1 cellular context compared by ENCODE assay signal in the genomic region with DNA sequence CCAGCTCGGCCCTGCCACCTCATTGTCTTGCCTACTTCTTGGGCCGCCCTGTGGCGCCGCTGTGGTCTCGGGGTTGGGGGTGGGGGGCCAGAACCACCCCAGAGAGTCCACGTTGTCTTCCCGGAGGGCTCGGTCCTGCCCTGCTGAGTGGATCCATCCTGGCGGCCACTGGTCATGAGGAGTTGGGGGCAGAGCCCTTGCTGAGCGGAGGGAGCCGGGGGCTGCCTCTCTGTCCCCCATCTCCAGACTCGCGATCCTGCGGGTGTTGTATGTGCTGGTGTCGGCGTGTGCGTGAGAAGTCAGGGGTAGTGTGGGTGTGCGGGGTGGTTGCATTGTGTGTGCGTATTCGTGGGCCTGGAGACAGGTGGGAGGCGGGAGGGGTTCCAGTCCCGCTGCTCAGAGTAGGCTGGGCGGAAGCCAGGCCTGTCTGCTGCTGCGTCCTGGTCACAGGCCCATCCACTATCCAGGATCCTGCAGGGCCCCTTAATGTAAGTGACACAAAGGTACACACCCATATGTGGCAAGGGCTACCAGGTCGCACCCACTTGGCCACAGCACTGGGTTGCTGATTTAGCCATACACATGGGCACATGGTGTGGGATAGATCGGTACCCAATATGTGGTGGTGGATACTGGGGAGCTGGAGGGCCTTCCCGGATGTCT.
TF ChIP-seq lines count a peak whose summit lies in the region.

No MANE protein-coding gene starts in this region.

TF ChIP-seq in H1, 55 proteins besides CTCF, POLR2A, EP300 and RAD21 (continued from another document):
- TF ChIP-seq, protein P1, sequence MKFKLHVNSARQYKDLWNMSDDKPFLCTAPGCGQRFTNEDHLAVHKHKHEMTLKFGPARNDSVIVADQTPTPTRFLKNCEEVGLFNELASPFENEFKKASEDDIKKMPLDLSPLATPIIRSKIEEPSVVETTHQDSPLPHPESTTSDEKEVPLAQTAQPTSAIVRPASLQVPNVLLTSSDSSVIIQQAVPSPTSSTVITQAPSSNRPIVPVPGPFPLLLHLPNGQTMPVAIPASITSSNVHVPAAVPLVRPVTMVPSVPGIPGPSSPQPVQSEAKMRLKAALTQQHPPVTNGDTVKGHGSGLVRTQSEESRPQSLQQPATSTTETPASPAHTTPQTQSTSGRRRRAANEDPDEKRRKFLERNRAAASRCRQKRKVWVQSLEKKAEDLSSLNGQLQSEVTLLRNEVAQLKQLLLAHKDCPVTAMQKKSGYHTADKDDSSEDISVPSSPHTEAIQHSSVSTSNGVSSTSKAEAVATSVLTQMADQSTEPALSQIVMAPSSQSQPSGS (IDR thresholded peaks at IDR 0.05; ENCODE audit: low read length): no peak
- TF ChIP-seq ASH2L (IDR thresholded peaks at IDR 0.05; ENCODE audit: low read length) (no peak), GTF2F1 (IDR thresholded peaks at IDR 0.05; ENCODE audit: borderline replicate concordance, low read depth, low read length) (no peak), HDAC2 (IDR thresholded peaks at IDR 0.05; ENCODE audit: borderline replicate concordance in 1 of 2, low read depth in 2 of 2, low read length in 2 of 2) (no peak), HDAC6 (IDR thresholded peaks at IDR 0.05; ENCODE audit: low read depth, low read length) (no peak), SIN3A (conservative IDR thresholded peaks at IDR 0.05 in 1 of 2, IDR thresholded peaks at IDR 0.05 in 1 of 2; ENCODE audit: low read depth in 1 of 2, low read length in 2 of 2) (no peak), RBBP5 (IDR thresholded peaks at IDR 0.05; ENCODE audit: borderline replicate concordance, low read depth, low read length) (no peak), KDM4A (IDR thresholded peaks at IDR 0.05; ENCODE audit: low read depth, low read length, severe bottlenecking) (no peak)
- TF ChIP-seq, protein P2, sequence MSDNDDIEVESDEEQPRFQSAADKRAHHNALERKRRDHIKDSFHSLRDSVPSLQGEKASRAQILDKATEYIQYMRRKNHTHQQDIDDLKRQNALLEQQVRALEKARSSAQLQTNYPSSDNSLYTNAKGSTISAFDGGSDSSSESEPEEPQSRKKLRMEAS (IDR thresholded peaks at IDR 0.05): no peak
- TF ChIP-seq, protein P3, sequence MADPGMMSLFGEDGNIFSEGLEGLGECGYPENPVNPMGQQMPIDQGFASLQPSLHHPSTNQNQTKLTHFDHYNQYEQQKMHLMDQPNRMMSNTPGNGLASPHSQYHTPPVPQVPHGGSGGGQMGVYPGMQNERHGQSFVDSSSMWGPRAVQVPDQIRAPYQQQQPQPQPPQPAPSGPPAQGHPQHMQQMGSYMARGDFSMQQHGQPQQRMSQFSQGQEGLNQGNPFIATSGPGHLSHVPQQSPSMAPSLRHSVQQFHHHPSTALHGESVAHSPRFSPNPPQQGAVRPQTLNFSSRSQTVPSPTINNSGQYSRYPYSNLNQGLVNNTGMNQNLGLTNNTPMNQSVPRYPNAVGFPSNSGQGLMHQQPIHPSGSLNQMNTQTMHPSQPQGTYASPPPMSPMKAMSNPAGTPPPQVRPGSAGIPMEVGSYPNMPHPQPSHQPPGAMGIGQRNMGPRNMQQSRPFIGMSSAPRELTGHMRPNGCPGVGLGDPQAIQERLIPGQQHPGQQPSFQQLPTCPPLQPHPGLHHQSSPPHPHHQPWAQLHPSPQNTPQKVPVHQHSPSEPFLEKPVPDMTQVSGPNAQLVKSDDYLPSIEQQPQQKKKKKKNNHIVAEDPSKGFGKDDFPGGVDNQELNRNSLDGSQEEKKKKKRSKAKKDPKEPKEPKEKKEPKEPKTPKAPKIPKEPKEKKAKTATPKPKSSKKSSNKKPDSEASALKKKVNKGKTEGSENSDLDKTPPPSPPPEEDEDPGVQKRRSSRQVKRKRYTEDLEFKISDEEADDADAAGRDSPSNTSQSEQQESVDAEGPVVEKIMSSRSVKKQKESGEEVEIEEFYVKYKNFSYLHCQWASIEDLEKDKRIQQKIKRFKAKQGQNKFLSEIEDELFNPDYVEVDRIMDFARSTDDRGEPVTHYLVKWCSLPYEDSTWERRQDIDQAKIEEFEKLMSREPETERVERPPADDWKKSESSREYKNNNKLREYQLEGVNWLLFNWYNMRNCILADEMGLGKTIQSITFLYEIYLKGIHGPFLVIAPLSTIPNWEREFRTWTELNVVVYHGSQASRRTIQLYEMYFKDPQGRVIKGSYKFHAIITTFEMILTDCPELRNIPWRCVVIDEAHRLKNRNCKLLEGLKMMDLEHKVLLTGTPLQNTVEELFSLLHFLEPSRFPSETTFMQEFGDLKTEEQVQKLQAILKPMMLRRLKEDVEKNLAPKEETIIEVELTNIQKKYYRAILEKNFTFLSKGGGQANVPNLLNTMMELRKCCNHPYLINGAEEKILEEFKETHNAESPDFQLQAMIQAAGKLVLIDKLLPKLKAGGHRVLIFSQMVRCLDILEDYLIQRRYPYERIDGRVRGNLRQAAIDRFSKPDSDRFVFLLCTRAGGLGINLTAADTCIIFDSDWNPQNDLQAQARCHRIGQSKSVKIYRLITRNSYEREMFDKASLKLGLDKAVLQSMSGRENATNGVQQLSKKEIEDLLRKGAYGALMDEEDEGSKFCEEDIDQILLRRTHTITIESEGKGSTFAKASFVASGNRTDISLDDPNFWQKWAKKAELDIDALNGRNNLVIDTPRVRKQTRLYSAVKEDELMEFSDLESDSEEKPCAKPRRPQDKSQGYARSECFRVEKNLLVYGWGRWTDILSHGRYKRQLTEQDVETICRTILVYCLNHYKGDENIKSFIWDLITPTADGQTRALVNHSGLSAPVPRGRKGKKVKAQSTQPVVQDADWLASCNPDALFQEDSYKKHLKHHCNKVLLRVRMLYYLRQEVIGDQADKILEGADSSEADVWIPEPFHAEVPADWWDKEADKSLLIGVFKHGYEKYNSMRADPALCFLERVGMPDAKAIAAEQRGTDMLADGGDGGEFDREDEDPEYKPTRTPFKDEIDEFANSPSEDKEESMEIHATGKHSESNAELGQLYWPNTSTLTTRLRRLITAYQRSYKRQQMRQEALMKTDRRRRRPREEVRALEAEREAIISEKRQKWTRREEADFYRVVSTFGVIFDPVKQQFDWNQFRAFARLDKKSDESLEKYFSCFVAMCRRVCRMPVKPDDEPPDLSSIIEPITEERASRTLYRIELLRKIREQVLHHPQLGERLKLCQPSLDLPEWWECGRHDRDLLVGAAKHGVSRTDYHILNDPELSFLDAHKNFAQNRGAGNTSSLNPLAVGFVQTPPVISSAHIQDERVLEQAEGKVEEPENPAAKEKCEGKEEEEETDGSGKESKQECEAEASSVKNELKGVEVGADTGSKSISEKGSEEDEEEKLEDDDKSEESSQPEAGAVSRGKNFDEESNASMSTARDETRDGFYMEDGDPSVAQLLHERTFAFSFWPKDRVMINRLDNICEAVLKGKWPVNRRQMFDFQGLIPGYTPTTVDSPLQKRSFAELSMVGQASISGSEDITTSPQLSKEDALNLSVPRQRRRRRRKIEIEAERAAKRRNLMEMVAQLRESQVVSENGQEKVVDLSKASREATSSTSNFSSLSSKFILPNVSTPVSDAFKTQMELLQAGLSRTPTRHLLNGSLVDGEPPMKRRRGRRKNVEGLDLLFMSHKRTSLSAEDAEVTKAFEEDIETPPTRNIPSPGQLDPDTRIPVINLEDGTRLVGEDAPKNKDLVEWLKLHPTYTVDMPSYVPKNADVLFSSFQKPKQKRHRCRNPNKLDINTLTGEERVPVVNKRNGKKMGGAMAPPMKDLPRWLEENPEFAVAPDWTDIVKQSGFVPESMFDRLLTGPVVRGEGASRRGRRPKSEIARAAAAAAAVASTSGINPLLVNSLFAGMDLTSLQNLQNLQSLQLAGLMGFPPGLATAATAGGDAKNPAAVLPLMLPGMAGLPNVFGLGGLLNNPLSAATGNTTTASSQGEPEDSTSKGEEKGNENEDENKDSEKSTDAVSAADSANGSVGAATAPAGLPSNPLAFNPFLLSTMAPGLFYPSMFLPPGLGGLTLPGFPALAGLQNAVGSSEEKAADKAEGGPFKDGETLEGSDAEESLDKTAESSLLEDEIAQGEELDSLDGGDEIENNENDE (IDR thresholded peaks at IDR 0.05; ENCODE audit: insufficient replicate concordance, low read length): no peak
